20 cellular contexts compared by ENCODE assay signal in the genomic region with DNA sequence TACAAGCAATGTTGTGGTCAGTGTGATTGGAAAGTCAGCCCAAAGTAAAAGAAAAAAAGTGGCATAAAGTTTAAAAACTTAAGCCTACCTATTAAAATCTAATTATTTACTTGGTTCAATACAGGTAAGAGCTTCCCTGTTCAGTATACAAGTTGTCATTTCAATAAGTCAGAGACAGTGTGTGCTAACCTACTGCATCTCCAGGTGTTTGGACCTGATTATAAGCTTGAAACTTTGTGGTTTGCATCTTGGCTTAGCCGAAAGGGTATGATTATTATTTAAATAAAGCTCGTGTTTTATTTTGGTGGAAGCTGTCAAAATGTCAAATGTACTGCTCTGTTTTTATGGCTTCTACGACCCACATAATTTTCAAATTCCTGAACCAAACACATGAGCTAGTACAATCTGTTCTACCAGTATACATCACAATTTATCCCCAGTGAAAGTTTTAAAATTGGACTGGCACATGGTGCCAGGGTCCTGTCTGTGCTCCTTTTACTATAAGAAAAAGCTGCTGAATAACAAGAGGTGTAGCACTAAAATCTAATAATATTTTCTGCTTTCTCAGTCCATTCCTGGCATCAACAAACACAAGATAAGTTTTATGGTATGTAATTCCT.
"Had no signal": no experiment of that assay in that cellular context is flagged by ENCODE, and none has a peak within 500 bp of the region (broad histone marks: within the 10 kb centered on the region; RNA-seq: fewer than 3 reads in every experiment).

No MANE protein-coding gene starts in this region.

- H3K9me3 ChIP-seq: esophagus muscularis mucosa, heart left ventricle, pancreas, sigmoid colon, thyroid gland had no signal

- H3K27ac ChIP-seq: dorsolateral prefrontal cortex, heart left ventricle, pancreas, thyroid gland had no signal

- H3K27me3 ChIP-seq: dorsolateral prefrontal cortex, esophagus muscularis mucosa, heart left ventricle, pancreas, sigmoid colon, thyroid gland had no signal

- FAIRE-seq: TTC549, urothelium cell line had no signal

- H3K4me1 ChIP-seq: heart left ventricle, pancreas, thyroid gland had no signal

- DNase-seq: activated B cell treated with CpG ODN at 0.5 μM for 24 hours; activated CD4-positive, alpha-beta T cell treated with anti-CD3 and anti-CD28 coated beads, Interleukin-2, amount 10 ng/mL, durations not matched to agents 24 days and 14 days; activated CD8-positive, alpha-beta memory T cell treated with anti-CD3 and anti-CD28 coated beads, Interleukin-2, amount 50 U/mL, for 48 hours; activated naive CD8-positive, alpha-beta T cell treated with anti-CD3 and anti-CD28 coated beads for 36 hours; aorta; dorsolateral prefrontal cortex; heart left ventricle; immature natural killer cell; left cardiac atrium; pancreas; sigmoid colon; stimulated activated CD4-positive, alpha-beta T cell treated with anti-CD3 and anti-CD28 coated beads, Interleukin-12 subunit alpha, Interleukin-12 subunit beta, amount 100 ng/mL, for 4 hours; stimulated activated CD4-positive, alpha-beta T cell treated with anti-CD3 and anti-CD28 coated beads, Interleukin-2, amount 100 ng/mL, for 24 hours; T-helper 17 cell; thyroid gland had no signal

- ATAC-seq: stimulated activated effector memory CD8-positive, alpha-beta T cell treated with anti-CD3 and anti-CD28 coated beads, Interleukin-12 subunit alpha, Interleukin-12 subunit beta, amount 100 ng/mL, for 72 hours; T-helper 17 cell had no signal

- H3K36me3 ChIP-seq: esophagus muscularis mucosa, heart left ventricle, pancreas, sigmoid colon, thyroid gland had no signal

- H3K4me3 ChIP-seq: dorsolateral prefrontal cortex, esophagus muscularis mucosa, heart left ventricle, lung, pancreas, sigmoid colon, thyroid gland had no signal
